ENCODE assay signal across 8 cellular contexts in genomic region chr1:44799770-44800584, GRCh38. TPM values are rescaled to one million over a fixed set of nuclear protein-coding genes. Genes with fewer than 3 reads are reported as not detected.
A peak's percentile ranks its signal among the peaks of the same experiment; 100 is the strongest.
DNase-seq lines count a peak whose midpoint lies in the region; ATAC-seq and TF ChIP-seq lines count a peak whose summit lies in the region.

TSS of gene PLK3 (plus strand) at chr1:44800377. CDS start at chr1:44800464, 87 bp downstream.

- H3K9me3 ChIP-seq in mucosa of descending colon = no peaks in the 10 kb centered on the region

- no peak for TF ChIP-seq EP300 in Ishikawa (IDR thresholded peaks at IDR 0.05; ENCODE audit: borderline replicate concordance)

- peak; percentile 78 for ATAC-seq in GM21576 (IDR thresholded peaks at IDR 0.05; ENCODE audit: unreplicated experiment)
- ATAC-seq in mucosa of descending colon = peak; percentile 96

- DNase-seq in DMS53 (lab: John Stamatoyannopoulos, UW) (peak; percentile 99), OCI-M2 (lab: John Stamatoyannopoulos, UW; ENCODE audit: unreplicated experiment) (peak; percentile 95), activated T-cell treated with anti-CD3 and anti-CD28 coated beads for 4 hours (peak; percentile 98), epithelial cell of esophagus (ENCODE audit: low read depth) (peak; percentile 99), mucosa of descending colon (peak; percentile 98 to 99 (median 99))
- peak; percentile 97 for DNase-seq in stimulated activated CD8-positive, alpha-beta memory T cell treated with anti-CD3 and anti-CD28 coated beads, Interleukin-4, amount 100 ng/mL, for 24 hours (ENCODE audit: low read depth)

- intact Hi-C loops in mucosa of descending colon (cut with DNase I, micrococcal nuclease) = loop anchor here in 1 of 2 donors (10.0 kb wide), 1 partner anchor 215 kb away; the partner anchor contains the start of genes HECTD3 and UROD

- peak within 1 kb of the TSS; percentile 68 for H3K4me3 ChIP-seq in epithelial cell of esophagus (ENCODE audit: low read length)
- H3K4me3 ChIP-seq in mucosa of descending colon = peak within 1 kb of the TSS; percentile 57

- peak; percentile 85 for TF ChIP-seq RAD21 in Ishikawa (IDR thresholded peaks at IDR 0.05; ENCODE audit: low read depth)

- peaks cover 11% of the 10 kb centered on the region for H3K4me1 ChIP-seq in mucosa of descending colon (ENCODE audit: low read depth)

- H3K36me3 ChIP-seq in mucosa of descending colon (ENCODE audit: low read depth) = no peaks in the 10 kb centered on the region

- TF ChIP-seq CTCF in epithelial cell of esophagus (IDR thresholded peaks at IDR 0.05; ENCODE audit: insufficient read depth, low read depth, low read length, missing control alignments) (peak; percentile 85), mucosa of descending colon (IDR thresholded peaks at IDR 0.05) (peak; percentile 98)

TF ChIP-seq in Ishikawa, 13 proteins besides CTCF, POLR2A, EP300 and RAD21:
- peak; percentile 10; the same call in 1 of the 2 replicates for TF ChIP-seq NFIC (IDR thresholded peaks at IDR 0.05)
- TF ChIP-seq ZBTB7A (IDR thresholded peaks at IDR 0.05; ENCODE audit: low read depth) = no peak; the same call in 1 of the 2 replicates
- TF ChIP-seq, protein P1, sequence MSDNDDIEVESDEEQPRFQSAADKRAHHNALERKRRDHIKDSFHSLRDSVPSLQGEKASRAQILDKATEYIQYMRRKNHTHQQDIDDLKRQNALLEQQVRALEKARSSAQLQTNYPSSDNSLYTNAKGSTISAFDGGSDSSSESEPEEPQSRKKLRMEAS (IDR thresholded peaks at IDR 0.05) = peak; percentile 97
- no peak for TF ChIP-seq CEBPB (IDR thresholded peaks at IDR 0.05)
- 0 out of 2 replicates have a peak, but pooled peaks have one; percentile 9 for TF ChIP-seq CREB1 (IDR thresholded peaks at IDR 0.05; ENCODE audit: low read depth)
- no peak for TF ChIP-seq FOXM1 (IDR thresholded peaks at IDR 0.05; ENCODE audit: borderline replicate concordance, low read depth)
- peak; percentile 48; the same call in 1 of the 2 replicates for TF ChIP-seq TEAD4 (IDR thresholded peaks at IDR 0.05)
- 0 out of 2 replicates have a peak, but pooled peaks have one; percentile 18 for TF ChIP-seq YY1 (IDR thresholded peaks at IDR 0.05; ENCODE audit: low read depth)
- no peak; the same call in 1 of the 2 replicates for TF ChIP-seq EGR1 (IDR thresholded peaks at IDR 0.05)
- peak; percentile 74 for TF ChIP-seq TAF1 (IDR thresholded peaks at IDR 0.05; ENCODE audit: low read depth)
- TF ChIP-seq, protein P2, sequence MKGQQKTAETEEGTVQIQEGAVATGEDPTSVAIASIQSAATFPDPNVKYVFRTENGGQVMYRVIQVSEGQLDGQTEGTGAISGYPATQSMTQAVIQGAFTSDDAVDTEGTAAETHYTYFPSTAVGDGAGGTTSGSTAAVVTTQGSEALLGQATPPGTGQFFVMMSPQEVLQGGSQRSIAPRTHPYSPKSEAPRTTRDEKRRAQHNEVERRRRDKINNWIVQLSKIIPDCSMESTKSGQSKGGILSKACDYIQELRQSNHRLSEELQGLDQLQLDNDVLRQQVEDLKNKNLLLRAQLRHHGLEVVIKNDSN (IDR thresholded peaks at IDR 0.05) = no peak
- no peak for TF ChIP-seq REST (IDR thresholded peaks at IDR 0.05; ENCODE audit: low read depth)
- TF ChIP-seq TCF12 (IDR thresholded peaks at IDR 0.05; ENCODE audit: low read depth) = peak; percentile 84
TF ChIP-seq in Ishikawa: peak in this region for 7.

RNA-seq across cellular contexts. Expression of gene PLK3, which starts in this region (rescaled TPM):
- 10 to 100 TPM in 2 of 3 donors, 1 to 10 TPM in 1; 6.4 to 14.5 (median 12.0) TPM for total RNA-seq in mucosa of descending colon

Comparison
In these comparisons a context has a peak if more than half of its experiments do, and no peak if none do; other contexts are left out.
1. Peak in every context shown above with its lines: DNase-seq, ATAC-seq and H3K4me3 ChIP-seq.